Comparison of ENCODE assay signal across 1 cellular context in genomic region chr7:12731775-12732174, GRCh38.
TF ChIP-seq lines count a peak whose summit lies in the region.

No MANE protein-coding gene starts in this region.

TF ChIP-seq in endothelial cell of umbilical vein, 7 proteins besides CTCF, POLR2A, EP300 and RAD21:
- no peak for TF ChIP-seq POLR2AphosphoS5 (IDR thresholded peaks at IDR 0.05; ENCODE audit: insufficient read depth, low read depth, low read length)
- TF ChIP-seq JUN (IDR thresholded peaks at IDR 0.05; ENCODE audit: borderline replicate concordance, insufficient read depth, insufficient read length, low read depth) = no peak
- no peak for TF ChIP-seq EZH2 (IDR thresholded peaks at IDR 0.05; ENCODE audit: borderline replicate concordance, low read depth, low read length, severe bottlenecking)
- no peak for TF ChIP-seq MYC (IDR thresholded peaks at IDR 0.05; ENCODE audit: low read depth, low read length)
- no peak for TF ChIP-seq GATA2 (IDR thresholded peaks at IDR 0.05; ENCODE audit: insufficient read depth, insufficient read length, low read depth, low read length)
- TF ChIP-seq, protein P1, sequence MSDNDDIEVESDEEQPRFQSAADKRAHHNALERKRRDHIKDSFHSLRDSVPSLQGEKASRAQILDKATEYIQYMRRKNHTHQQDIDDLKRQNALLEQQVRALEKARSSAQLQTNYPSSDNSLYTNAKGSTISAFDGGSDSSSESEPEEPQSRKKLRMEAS (IDR thresholded peaks at IDR 0.05; ENCODE audit: insufficient read depth, insufficient read length) = no peak
- TF ChIP-seq FOS (IDR thresholded peaks at IDR 0.05; ENCODE audit: borderline replicate concordance, insufficient read depth, low read length) = no peak
